9 cellular contexts compared by ENCODE assay signal in the genomic region with DNA sequence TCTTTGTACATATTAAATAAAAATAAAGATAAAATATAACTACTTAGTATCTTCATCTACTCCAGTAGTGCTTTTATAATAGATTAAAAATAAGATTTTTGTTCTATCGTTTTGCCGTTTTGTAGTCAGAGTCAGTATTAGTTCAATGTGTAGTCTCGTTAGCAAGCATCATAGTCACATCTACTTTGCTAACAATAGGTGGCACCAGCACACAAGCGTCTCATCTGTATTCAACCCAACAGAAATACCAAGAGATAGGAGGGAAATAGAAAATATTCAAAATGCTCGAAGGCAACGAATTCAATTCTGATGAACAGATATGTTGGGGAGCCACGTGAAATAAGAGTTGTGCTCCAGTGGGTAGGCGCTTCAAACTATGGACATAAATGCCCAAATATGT. TPM values are rescaled to one million over a fixed set of nuclear protein-coding genes. Genes with fewer than 3 reads are reported as not detected.
DNase-seq lines count a peak whose midpoint lies in the region; ATAC-seq, FAIRE-seq and TF ChIP-seq lines count a peak whose summit lies in the region.
"Had no signal": no experiment of that assay in that cellular context is flagged by ENCODE, and none has a peak within 500 bp of the region (broad histone marks: within the 10 kb centered on the region; RNA-seq: fewer than 3 reads in every experiment).

No MANE protein-coding gene starts in this region.

- in situ Hi-C loops in Caki2 (cut with HindIII; ENCODE audit: low pct_unique_long_range_greater_than_20kb, low sequenced_read_pairs): no loop called here

- TF ChIP-seq POLR2A in H54 (IDR thresholded peaks at IDR 0.05; ENCODE audit: low read depth, low read length): no peak

- H3K27me3 ChIP-seq in dorsolateral prefrontal cortex (peaks cover 0 to under 1% (median 0%) of the 10 kb centered on the region in 45 donors), parathyroid adenoma (ENCODE audit: control insufficient read depth, insufficient read depth, low read length) (no peaks in the 10 kb centered on the region)
- H3K27me3 ChIP-seq: SJSA1 had no signal

- intact Hi-C loops in dorsolateral prefrontal cortex (cut with DNase I): no loop called here

- no peak overlapping the region for H3K9ac ChIP-seq in parathyroid adenoma

- FAIRE-seq in H54 (lab: Jason Lieb, UNC): peak; percentile 6

- no peak overlapping the region for H2AFZ ChIP-seq in parathyroid adenoma

- no peaks in the 10 kb centered on the region for H3K9me3 ChIP-seq in parathyroid adenoma (ENCODE audit: control insufficient read depth, low read length)
- H3K9me3 ChIP-seq: SJSA1 had no signal

- H3K79me2 ChIP-seq in parathyroid adenoma: no peaks in the 10 kb centered on the region

- H3K4me2 ChIP-seq in parathyroid adenoma (ENCODE audit: low read length): no peak overlapping the region

- no peak for ATAC-seq in GM21825 (IDR thresholded peaks at IDR 0.05; ENCODE audit: unreplicated experiment)

- H3K36me3 ChIP-seq in parathyroid adenoma (ENCODE audit: control insufficient read depth, insufficient read depth, low read length): no peaks in the 10 kb centered on the region
- H3K36me3 ChIP-seq: SJSA1 had no signal

- no peak overlapping the region for H3K27ac ChIP-seq in dorsolateral prefrontal cortex
- H3K27ac ChIP-seq in parathyroid adenoma: no peak overlapping the region
- H3K27ac ChIP-seq: SJSA1 had no signal

- H3K4me1 ChIP-seq in parathyroid adenoma: no peaks in the 10 kb centered on the region

- TF ChIP-seq CTCF in dorsolateral prefrontal cortex (IDR thresholded peaks at IDR 0.05 in 54 of 56, conservative IDR thresholded peaks at IDR 0.05 in 2 of 56; ENCODE audit: low read depth in 1 of 56, partially characterized antibody in 56 of 56) (peak in 49 of 56 donors; percentile 16 to 60 (median 37)), parathyroid adenoma (IDR thresholded peaks at IDR 0.05) (peak; percentile 12)

- H3K4me3 ChIP-seq in dorsolateral prefrontal cortex: no peak overlapping the region
- H3K4me3 ChIP-seq in parathyroid adenoma (ENCODE audit: low read depth, low read length): no peak overlapping the region
- H3K4me3 ChIP-seq: SJSA1 had no signal

- DNase-seq in Caki2 (ENCODE audit: low read depth) (peak; percentile 29), H54 (ENCODE audit: insufficient read length, low spot score) (no peak), NCI-H82 (lab: John Stamatoyannopoulos, UW) (peak; percentile 51), dorsolateral prefrontal cortex (no peak), amygdala (lab: John Stamatoyannopoulos, UW) (no peak)
- DNase-seq in stimulated activated CD4-positive, alpha-beta T cell treated with anti-CD3 and anti-CD28 coated beads, Interleukin-15, amount 100 ng/mL, for 24 hours: no peak

RNA-seq across cellular contexts. Expression of a gene that starts 21.4 kb away (rescaled TPM):
- 37.3 and 46.0 TPM in 2 replicates for total RNA-seq in Caki2 (2014; rRNA removed; shearing (Covaris generic); ENCODE audit: low replicate concordance)
- total RNA-seq in dorsolateral prefrontal cortex: 10 to 100 TPM; 26.5 to 61.5 (median 42.9) TPM

RNA-seq across cellular contexts. Expression of a gene that starts 45.5 kb away (rescaled TPM):
- total RNA-seq in Caki2 (2014; rRNA removed; shearing (Covaris generic); ENCODE audit: low replicate concordance): not detected in 2 replicates
- 10 to 100 TPM in 99 of 120 experiments, 1 to 10 TPM in 21; 4.4 to 25.3 (median 14.5) TPM for total RNA-seq in dorsolateral prefrontal cortex

Comparison
In these comparisons a context has a peak if more than half of its experiments do, and no peak if none do; other contexts are left out.
1. DNase-seq: peak in Caki2 (single experiment) and NCI-H82 (single experiment); none in H54 (single experiment), dorsolateral prefrontal cortex (0 of 10), stimulated activated CD4-positive, alpha-beta T cell treated with anti-CD3 and anti-CD28 coated beads, Interleukin-15, amount 100 ng/mL, for 24 hours (single experiment) and amygdala (0 of 56).